ENCODE assay signal across 19 cellular contexts in the genomic region with DNA sequence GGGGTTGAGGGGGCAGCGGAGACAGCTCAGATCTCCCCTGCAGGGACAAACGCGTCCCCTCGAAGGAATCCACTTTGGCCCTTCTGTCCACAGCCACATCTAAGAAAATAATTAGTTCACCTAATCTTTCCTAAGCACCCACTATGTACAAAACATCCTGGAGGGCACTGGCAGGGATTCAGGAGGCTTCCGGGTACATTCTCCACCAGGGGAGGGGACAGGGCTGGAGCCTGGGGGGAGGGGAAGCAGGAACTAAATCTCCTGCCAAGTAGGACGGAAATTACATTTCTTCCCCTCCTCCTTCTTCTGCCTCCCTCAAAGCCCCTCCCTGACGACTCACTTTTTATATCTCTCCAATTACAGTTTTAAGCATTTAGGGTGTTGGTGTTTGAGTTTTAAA.
DNase-seq lines count a peak whose midpoint lies in the region; ATAC-seq and FAIRE-seq lines count a peak whose summit lies in the region.
"Had no signal": no experiment of that assay in that cellular context is flagged by ENCODE, and none has a peak within 500 bp of the region (broad histone marks: within the 10 kb centered on the region; RNA-seq: fewer than 3 reads in every experiment).

No MANE protein-coding gene starts in this region.

- H3K36me3 ChIP-seq in esophagus (ENCODE audit: control insufficient read depth in 2 of 2, insufficient read depth in 2 of 2, low read length in 1 of 2) (no peaks in the 10 kb centered on the region), skeletal muscle satellite cell (ENCODE audit: insufficient read depth, low read length) (no peaks in the 10 kb centered on the region), small intestine (ENCODE audit: control insufficient read depth in 2 of 2, insufficient read depth in 2 of 2, low read length in 2 of 2) (no peaks in the 10 kb centered on the region)

- ATAC-seq in GM21717 (IDR thresholded peaks at IDR 0.05; ENCODE audit: unreplicated experiment), result no peak
- ATAC-seq in HG02571 (IDR thresholded peaks at IDR 0.05; ENCODE audit: unreplicated experiment), result no peak
- ATAC-seq: naive thymus-derived CD8-positive, alpha-beta T cell had no signal

- H3K4me3 ChIP-seq in esophagus (ENCODE audit: low read depth in 1 of 2, low read length in 2 of 2), result no peak overlapping the region
- H3K4me3 ChIP-seq in skeletal muscle satellite cell (ENCODE audit: low read length), result no peak overlapping the region
- H3K4me3 ChIP-seq in small intestine (ENCODE audit: low read depth in 1 of 2, low read length in 2 of 2), result no peak overlapping the region

- peak overlapping the region; percentile 51 for H3K4me2 ChIP-seq in skeletal muscle satellite cell (ENCODE audit: low read length)

- DNase-seq in NCI-H2081 (lab: John Stamatoyannopoulos, UW) (peak; percentile 10 to 34), NCI-H2081 treated with DMSO at 0.1 percent for 48 hours (lab: John Stamatoyannopoulos, UW) (no peak), NCI-H69 (lab: John Stamatoyannopoulos, UW) (peak; percentile 85), small intestine (no peak)
- DNase-seq: activated CD4-positive, alpha-beta T cell treated with anti-CD3 and anti-CD28 coated beads for 4 hours; activated naive CD8-positive, alpha-beta T cell treated with anti-CD3 and anti-CD28 coated beads for 36 hours; activated T-cell treated with anti-CD3 and anti-CD28 coated beads for 4 hours; Caco-2; caudate nucleus; MV-4-11; naive thymus-derived CD8-positive, alpha-beta T cell; stimulated activated CD4-positive, alpha-beta T cell treated with anti-CD3 and anti-CD28 coated beads, Interleukin-4, amount 100 ng/mL, for 4 hours; T-helper 2 cell had no signal

- H3K9ac ChIP-seq in skeletal muscle satellite cell (ENCODE audit: low read depth, low read length), result peak overlapping the region; percentile 54

- no peak for FAIRE-seq in small intestine (lab: Jason Lieb, UNC)
- FAIRE-seq: A204.1, keratinocyte had no signal

- WGBS in esophagus, 2 donors, result 41 to 69% methylated on average over 7 of the region's 7 CpGs
- WGBS in small intestine, 3 donors, result 51 to 77% (median 57%) methylated on average over 7 of the region's 7 CpGs

- H3K27me3 ChIP-seq in esophagus (ENCODE audit: control insufficient read depth in 1 of 2, insufficient read depth in 2 of 2, low read length in 2 of 2), result no peaks in the 10 kb centered on the region
- no peaks in the 10 kb centered on the region for H3K27me3 ChIP-seq in skeletal muscle satellite cell (ENCODE audit: control insufficient read depth, insufficient read depth, low read length)
- H3K27me3 ChIP-seq in small intestine (ENCODE audit: control insufficient read depth in 2 of 2, insufficient read depth in 2 of 2, low read length in 2 of 2), result no peaks in the 10 kb centered on the region

- H3K27ac ChIP-seq in esophagus (ENCODE audit: low read depth in 2 of 2, low read length in 1 of 2), result peak overlapping the region; percentile 16 to 72
- no peak overlapping the region for H3K27ac ChIP-seq in small intestine (ENCODE audit: low read depth in 1 of 2, low read length in 1 of 2)

- H3K9me3 ChIP-seq in esophagus (ENCODE audit: control insufficient read depth in 2 of 2, insufficient read depth in 1 of 2, low read depth in 1 of 2, low read length in 1 of 2) (no peaks in the 10 kb centered on the region), skeletal muscle satellite cell (replicated peaks; ENCODE audit: low read length) (no peaks in the 10 kb centered on the region), small intestine (ENCODE audit: control insufficient read depth, low read depth) (no peaks in the 10 kb centered on the region)
- H3K9me3 ChIP-seq: Caco-2 had no signal

- H3K4me1 ChIP-seq in esophagus (ENCODE audit: control insufficient read depth in 2 of 2, insufficient read depth in 2 of 2, low read length in 1 of 2) (peaks cover 3 to 9% of the 10 kb centered on the region in 2 donors), skeletal muscle satellite cell (ENCODE audit: control insufficient read depth, insufficient read depth, low read length) (peaks cover 44% of the 10 kb centered on the region), small intestine (ENCODE audit: control insufficient read depth in 2 of 2, insufficient read depth in 1 of 2, low read depth in 1 of 2, low read length in 1 of 2) (no peaks in the 10 kb centered on the region)

Comparison
In these comparisons a context has a peak if more than half of its experiments do, and no peak if none do; other contexts are left out.
1. DNase-seq: peak in NCI-H2081 (2 of 2) and NCI-H69 (single experiment); none in NCI-H2081 treated with DMSO at 0.1 percent for 48 hours (single experiment) and small intestine (single experiment).
2. H3K27ac ChIP-seq: peak in esophagus (2 of 2); none in small intestine (0 of 2).